Comparison of ENCODE assay signal across 8 cellular contexts in genomic region chr9:126806336-126806735, GRCh38. TPM values are rescaled to one million over a fixed set of nuclear protein-coding genes. Genes with fewer than 3 reads are reported as not detected.
A peak's percentile ranks its signal among the peaks of the same experiment; 100 is the strongest.
DNase-seq lines count a peak whose midpoint lies in the region; ATAC-seq and TF ChIP-seq lines count a peak whose summit lies in the region.

No MANE protein-coding gene starts in this region.

- ATAC-seq in activated T-helper 17 cell treated with anti-CD3 and anti-CD28 coated beads, Interleukin-2, amount 50 U/mL, for 72 hours (replicated peaks) = no peak
- no peak for ATAC-seq in GM18511 (IDR thresholded peaks at IDR 0.05; ENCODE audit: unreplicated experiment)

- no peak for TF ChIP-seq CTCF in tibial artery (IDR thresholded peaks at IDR 0.05)

- H3K36me3 Mint-ChIP-seq in activated naive CD4-positive, alpha-beta T cell treated with anti-CD3 and anti-CD28 coated beads for 36 hours (ENCODE audit: low read depth) = peaks cover 8% of the 10 kb centered on the region
- H3K36me3 Mint-ChIP-seq in activated T-helper 17 cell treated with anti-CD3 and anti-CD28 coated beads, Interleukin-2, amount 50 U/mL, for 72 hours (ENCODE audit: low read depth) = peaks cover 52% of the 10 kb centered on the region
- H3K36me3 Mint-ChIP-seq in immature natural killer cell = peaks cover 3 to 5% (median 4%) of the 10 kb centered on the region in 3 donors

- no peaks in the 10 kb centered on the region for H3K27me3 ChIP-seq in tibial artery

- peaks cover 30% of the 10 kb centered on the region for H3K4me1 Mint-ChIP-seq in activated naive CD4-positive, alpha-beta T cell treated with anti-CD3 and anti-CD28 coated beads for 36 hours (ENCODE audit: low read depth)
- peaks cover 29% of the 10 kb centered on the region for H3K4me1 Mint-ChIP-seq in activated T-helper 17 cell treated with anti-CD3 and anti-CD28 coated beads, Interleukin-2, amount 50 U/mL, for 72 hours
- H3K4me1 Mint-ChIP-seq in immature natural killer cell = peaks cover 34 to 57% of the 10 kb centered on the region in 2 donors

- no peaks in the 10 kb centered on the region for H3K9me3 ChIP-seq in tibial artery

- CTCF ChIA-PET in activated naive CD4-positive, alpha-beta T cell treated with anti-CD3 and anti-CD28 coated beads for 36 hours (lab: Charles Lee) = interaction anchor here (1.5 kb wide), 1 partner anchor 14 kb away, joined by 5 read pairs; no protein-coding TSS in a partner anchor

- intact Hi-C loops in activated naive CD4-positive, alpha-beta T cell treated with anti-CD3 and anti-CD28 coated beads for 36 hours (cut with micrococcal nuclease) = loop anchor here (5.0 to 10.0 kb wide), 3 partner anchors 108 to 621 kb away; partner anchors contain the start of gene RALGPS1
- intact Hi-C loops in tibial artery (cut with DNase I; ENCODE audit: low total_unique reads) = no loop called here

- peak overlapping the region in 1 of 2 donors; percentile 85 for H3K27ac ChIP-seq in tibial artery

- H3K36me3 ChIP-seq in tibial artery = peaks cover 5 to 24% (median 15%) of the 10 kb centered on the region in 3 donors

- H3K27me3 Mint-ChIP-seq in activated naive CD4-positive, alpha-beta T cell treated with anti-CD3 and anti-CD28 coated beads for 36 hours (ENCODE audit: low read depth) = no peaks in the 10 kb centered on the region
- H3K27me3 Mint-ChIP-seq in activated T-helper 17 cell treated with anti-CD3 and anti-CD28 coated beads, Interleukin-2, amount 50 U/mL, for 72 hours = no peaks in the 10 kb centered on the region
- peaks cover 6 to 11% (median 10%) of the 10 kb centered on the region in 3 donors for H3K27me3 Mint-ChIP-seq in immature natural killer cell (ENCODE audit: low read depth in 3 of 3)

- H3K27ac Mint-ChIP-seq in activated naive CD4-positive, alpha-beta T cell treated with anti-CD3 and anti-CD28 coated beads for 36 hours = peak overlapping the region; percentile 95
- H3K27ac Mint-ChIP-seq in activated T-helper 17 cell treated with anti-CD3 and anti-CD28 coated beads, Interleukin-2, amount 50 U/mL, for 72 hours = peak overlapping the region; percentile 97
- H3K27ac Mint-ChIP-seq in immature natural killer cell = peak overlapping the region; percentile 97 to 100 (median 99)

- H3K9me3 Mint-ChIP-seq in activated naive CD4-positive, alpha-beta T cell treated with anti-CD3 and anti-CD28 coated beads for 36 hours = no peaks in the 10 kb centered on the region
- H3K9me3 Mint-ChIP-seq in activated T-helper 17 cell treated with anti-CD3 and anti-CD28 coated beads, Interleukin-2, amount 50 U/mL, for 72 hours = peaks cover 3% of the 10 kb centered on the region
- H3K9me3 Mint-ChIP-seq in immature natural killer cell = no peaks in the 10 kb centered on the region

- peak overlapping the region; percentile 78 to 94 for H3K4me3 ChIP-seq in tibial artery

- peak overlapping the region; percentile 89 for H3K4me3 Mint-ChIP-seq in activated naive CD4-positive, alpha-beta T cell treated with anti-CD3 and anti-CD28 coated beads for 36 hours
- H3K4me3 Mint-ChIP-seq in activated T-helper 17 cell treated with anti-CD3 and anti-CD28 coated beads, Interleukin-2, amount 50 U/mL, for 72 hours = peak overlapping the region; percentile 90
- H3K4me3 Mint-ChIP-seq in immature natural killer cell = peak overlapping the region; percentile 90 to 100 (median 99)

- H3K4me1 ChIP-seq in tibial artery = peaks cover 0 to 39% (median 17%) of the 10 kb centered on the region in 4 donors

- no peak for DNase-seq in activated naive CD4-positive, alpha-beta T cell treated with anti-CD3 and anti-CD28 coated beads for 36 hours
- no peak for DNase-seq in activated naive CD4-positive, alpha-beta T cell treated with anti-CD3 and anti-CD28 coated beads, Interleukin-2, amount 50 U/mL, for 16 hours
- DNase-seq in immature natural killer cell (no peak), tibial artery (no peak), activated gamma-delta T cell treated with Interleukin-2 at 50 U/mL for 16 hours (no peak), putamen (ENCODE audit: low spot score) (no peak)

RNA-seq across cellular contexts. Expression of gene ZBTB43, which starts 1.5 kb away (rescaled TPM):
- 10 to 100 TPM; 20.9 to 25.9 TPM for total RNA-seq in activated naive CD4-positive, alpha-beta T cell treated with anti-CD3 and anti-CD28 coated beads for 36 hours
- 10 to 100 TPM; 27.4 to 31.3 TPM for total RNA-seq in activated T-helper 17 cell treated with anti-CD3 and anti-CD28 coated beads, Interleukin-2, amount 50 U/mL, for 72 hours
- 10 to 100 TPM in 2 of 3 donors, 1 to 10 TPM in 1; 7.0 to 14.6 (median 10.3) TPM for polyA plus RNA-seq in immature natural killer cell

RNA-seq across cellular contexts. Expression of gene ZBTB34, which starts 54.1 kb away (rescaled TPM):
- total RNA-seq in activated naive CD4-positive, alpha-beta T cell treated with anti-CD3 and anti-CD28 coated beads for 36 hours = 1 to 10 TPM; 4.2 to 4.6 TPM
- total RNA-seq in activated T-helper 17 cell treated with anti-CD3 and anti-CD28 coated beads, Interleukin-2, amount 50 U/mL, for 72 hours = 1 to 10 TPM; 5.0 to 7.8 TPM
- 1 to 10 TPM in 1 of 3 donors, under 1 TPM in 1, not detected in 1; 0.96 to 1.2 TPM for polyA plus RNA-seq in immature natural killer cell
